Comparison of ENCODE assay signal across 13 cellular contexts in genomic region chr5:77032635-77033034, GRCh38.
"Had no signal": no experiment of that assay in that cellular context is flagged by ENCODE, and none has a peak within 500 bp of the region (broad histone marks: within the 10 kb centered on the region; RNA-seq: fewer than 3 reads in every experiment).

No MANE protein-coding gene starts in this region.

- H3K9me3 ChIP-seq: suprapubic skin had no signal

- ATAC-seq: left ventricle myocardium superior, sciatic nerve had no signal

- H3K27me3 ChIP-seq: spleen, suprapubic skin had no signal

- H3K27ac ChIP-seq: spleen, suprapubic skin had no signal

- DNase-seq: activated B cell treated with CpG ODN at 0.5 μM for 24 hours; activated CD4-positive, alpha-beta T cell treated with anti-CD3 and anti-CD28 coated beads for 48 hours; activated CD8-positive, alpha-beta memory T cell treated with anti-CD3 and anti-CD28 coated beads for 24 hours; activated naive CD4-positive, alpha-beta T cell treated with Interleukin-2 at 50 U/mL for 16 hours; anterior cingulate cortex; effector memory CD4-positive, alpha-beta T cell; foreskin melanocyte; kidney glomerular epithelial cell; left ventricle myocardium superior; nephron progenitor cell; spleen had no signal

- H3K4me3 ChIP-seq: suprapubic skin had no signal
